In the genomic region with DNA sequence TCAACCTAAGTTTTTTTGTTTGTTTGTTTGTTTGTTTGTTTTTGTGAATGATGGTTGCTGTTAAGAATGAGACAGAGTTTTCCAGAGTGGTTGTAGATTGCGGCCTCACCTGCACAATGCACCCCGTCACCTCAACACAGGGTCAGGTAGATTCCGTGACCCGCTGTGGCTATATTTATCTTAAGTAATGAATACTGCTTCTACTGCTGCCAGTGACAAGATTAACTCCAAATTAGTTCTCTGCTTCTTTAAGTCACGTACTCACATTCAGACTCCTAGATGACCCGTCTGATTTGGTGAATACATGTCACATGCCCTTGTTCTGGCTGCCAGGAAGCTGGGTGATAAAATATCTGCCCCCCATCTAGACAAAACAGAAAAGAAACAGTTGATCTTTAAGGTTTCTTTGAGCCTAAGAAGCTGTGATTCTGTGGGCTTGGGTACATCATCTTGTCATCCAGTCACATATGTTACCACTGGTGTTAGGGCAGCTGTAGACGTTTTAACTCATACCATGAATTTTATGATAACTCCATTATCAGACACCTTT, we compare ENCODE assay signal across 31 cellular contexts. TPM values are rescaled to one million over a fixed set of nuclear protein-coding genes. Genes with fewer than 3 reads are reported as not detected.
"Had no signal": no experiment of that assay in that cellular context is flagged by ENCODE, and none has a peak within 500 bp of the region (broad histone marks: within the 10 kb centered on the region; RNA-seq: fewer than 3 reads in every experiment).

No MANE protein-coding gene starts in this region.

- H3K4me3 Mint-ChIP-seq: activated B cell treated with CpG ODN at 0.5 μM for 24 hours; activated CD8-positive, alpha-beta T cell treated with anti-CD3 and anti-CD28 coated beads for 36 hours; activated naive CD4-positive, alpha-beta T cell treated with anti-CD3 and anti-CD28 coated beads, Interleukin-2, amount 50 U/mL, for 24 hours; activated naive CD8-positive, alpha-beta T cell treated with anti-CD3 and anti-CD28 coated beads, Interleukin-2, amount 50 U/mL, for 24 hours; effector memory CD8-positive, alpha-beta T cell; immature natural killer cell; nephron had no signal

- H3K36me3 Mint-ChIP-seq: activated naive CD4-positive, alpha-beta T cell treated with anti-CD3 and anti-CD28 coated beads, Interleukin-2, amount 50 U/mL, for 24 hours; immature natural killer cell had no signal

- H3K27ac ChIP-seq: lower lobe of right lung, neutrophil, right lobe of liver, skin epidermis, suprapubic skin, tibial artery, upper lobe of right lung had no signal

- H3K9me3 ChIP-seq: heart left ventricle, lower lobe of right lung, mucosa of descending colon, neutrophil, right lobe of liver, suprapubic skin, tibial artery, upper lobe of right lung had no signal

- ATAC-seq: activated CD8-positive, alpha-beta T cell treated with anti-CD3 and anti-CD28 coated beads for 36 hours; activated naive CD8-positive, alpha-beta T cell treated with anti-CD3 and anti-CD28 coated beads, Interleukin-2, amount 50 U/mL, for 24 hours; effector memory CD8-positive, alpha-beta T cell; esophagus mucosa; left lobe of liver; lower lobe of right lung; mucosa of descending colon; right lobe of liver; upper lobe of right lung had no signal

- H3K9me3 Mint-ChIP-seq: activated B cell treated with CpG ODN at 0.5 μM for 24 hours; activated CD8-positive, alpha-beta T cell treated with anti-CD3 and anti-CD28 coated beads for 36 hours; activated naive CD4-positive, alpha-beta T cell treated with anti-CD3 and anti-CD28 coated beads, Interleukin-2, amount 50 U/mL, for 24 hours; activated naive CD8-positive, alpha-beta T cell treated with anti-CD3 and anti-CD28 coated beads, Interleukin-2, amount 50 U/mL, for 24 hours; activated T-helper 2 cell treated with anti-CD3 and anti-CD28 coated beads, Interferon-gamma antibody, Interleukin-2, Interleukin-4, amounts not matched to agents 10 μg/mL and 5 μg/mL and 100 μg/mL, durations not matched to agents 14 hours and 24 hours and 36 hours; effector memory CD8-positive, alpha-beta T cell; immature natural killer cell had no signal

- H3K4me3 ChIP-seq: heart left ventricle, lower lobe of right lung, mucosa of descending colon, right lobe of liver, skin epidermis, suprapubic skin, tibial artery, upper lobe of right lung had no signal

- H3K36me3 ChIP-seq: heart left ventricle, lower lobe of right lung, neutrophil, right lobe of liver, suprapubic skin, tibial artery, upper lobe of right lung had no signal

- H3K4me1 ChIP-seq: lower lobe of right lung, right lobe of liver, suprapubic skin, tibial artery, upper lobe of right lung had no signal

- H3K4me1 Mint-ChIP-seq: activated B cell treated with CpG ODN at 0.5 μM for 24 hours; activated naive CD4-positive, alpha-beta T cell treated with anti-CD3 and anti-CD28 coated beads, Interleukin-2, amount 50 U/mL, for 24 hours; activated naive CD8-positive, alpha-beta T cell treated with anti-CD3 and anti-CD28 coated beads, Interleukin-2, amount 50 U/mL, for 24 hours; immature natural killer cell had no signal

- H3K27me3 Mint-ChIP-seq: activated B cell treated with CpG ODN at 0.5 μM for 24 hours; activated naive CD8-positive, alpha-beta T cell treated with anti-CD3 and anti-CD28 coated beads, Interleukin-2, amount 50 U/mL, for 24 hours had no signal

- DNase-seq: activated B cell treated with CpG ODN at 0.5 μM for 24 hours; activated CD4-positive, alpha-beta T cell treated with anti-CD3 and anti-CD28 coated beads, Interleukin-2, amount 50 U/mL, for 1 hour; activated CD8-positive, alpha-beta T cell treated with anti-CD3 and anti-CD28 coated beads for 36 hours; activated naive CD8-positive, alpha-beta T cell treated with anti-CD3 and anti-CD28 coated beads, Interleukin-2, amount 50 U/mL, for 24 hours; activated T-cell treated with anti-CD3 and anti-CD28 coated beads, Interleukin-2, amount 50 U/mL, for 48 hours; amygdala; caudate nucleus; cortex of kidney; effector memory CD8-positive, alpha-beta T cell; heart left ventricle; hypothalamus; immature natural killer cell; lower lobe of right lung; mesendoderm; mucosa of descending colon; right lobe of liver; stimulated activated CD4-positive, alpha-beta T cell treated with anti-CD3 and anti-CD28 coated beads, Interleukin-4, amount 100 ng/mL, for 4 hours; stimulated activated naive CD4-positive, alpha-beta T cell; tibial artery; upper lobe of right lung had no signal

- H3K27me3 ChIP-seq: heart left ventricle, right lobe of liver, suprapubic skin, tibial artery, upper lobe of right lung had no signal

RNA-seq across cellular contexts. Expression of gene CFAP95, which starts 52.9 kb away (rescaled TPM):
- total RNA-seq: activated B cell treated with CpG ODN at 0.5 μM for 24 hours; activated CD8-positive, alpha-beta T cell treated with anti-CD3 and anti-CD28 coated beads for 36 hours; chondrocyte; esophagus mucosa; left lobe of liver; osteocyte; posterior vena cava; right lobe of liver; suprapubic skin; upper lobe of right lung had no signal
- polyA plus RNA-seq: heart left ventricle, immature natural killer cell had no signal
